Comparison of ENCODE assay signal across 16 cellular contexts in the genomic region with DNA sequence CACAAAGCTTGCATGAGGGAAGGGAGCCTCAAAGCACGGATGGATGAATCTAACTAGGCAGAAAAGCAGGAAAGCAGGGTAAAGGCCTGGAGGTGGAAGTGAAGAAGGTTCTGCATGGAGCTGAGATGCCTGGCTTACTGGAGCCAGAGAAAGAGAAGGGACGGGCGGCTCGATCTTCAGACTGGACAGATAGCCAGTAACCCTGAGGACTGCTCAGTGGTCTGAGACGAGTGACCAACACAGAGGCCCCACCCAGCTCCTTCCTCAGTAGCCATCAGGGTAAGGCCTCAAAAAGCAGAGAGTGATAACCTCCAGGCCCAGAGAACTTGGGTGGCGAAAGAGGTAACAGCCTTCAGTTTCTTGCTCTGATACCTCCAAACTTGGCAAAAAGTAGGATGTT.
"Had no signal": no experiment of that assay in that cellular context is flagged by ENCODE, and none has a peak within 500 bp of the region (broad histone marks: within the 10 kb centered on the region; RNA-seq: fewer than 3 reads in every experiment).

No MANE protein-coding gene starts in this region.

- H3K4me2 ChIP-seq: hepatocyte had no signal

- H3K9me3 Mint-ChIP-seq: activated naive CD4-positive, alpha-beta T cell treated with anti-CD3 and anti-CD28 coated beads for 36 hours; activated T-helper 17 cell treated with anti-CD3 and anti-CD28 coated beads, Interleukin-2, amount 50 U/mL, for 72 hours; naive thymus-derived CD4-positive, alpha-beta T cell; T-cell had no signal

- H3K27ac ChIP-seq: adrenal gland, colonic mucosa, hepatocyte, tibial artery had no signal

- H3K4me3 ChIP-seq: adrenal gland, colonic mucosa, hepatocyte, lung, tibial artery had no signal

- H3K27me3 ChIP-seq: adrenal gland, colonic mucosa, hepatocyte, tibial artery had no signal

- H3K4me3 Mint-ChIP-seq: activated naive CD4-positive, alpha-beta T cell treated with anti-CD3 and anti-CD28 coated beads for 36 hours; activated T-helper 17 cell treated with anti-CD3 and anti-CD28 coated beads, Interleukin-2, amount 50 U/mL, for 72 hours; naive thymus-derived CD4-positive, alpha-beta T cell; T-cell; WTC11 had no signal

- H3K9me3 ChIP-seq: adrenal gland, colonic mucosa, tibial artery had no signal

- DNase-seq: activated CD4-positive, alpha-beta T cell treated with anti-CD3 and anti-CD28 coated beads for 48 hours; activated CD8-positive, alpha-beta memory T cell treated with anti-CD3 and anti-CD28 coated beads for 24 hours; activated naive CD4-positive, alpha-beta T cell treated with anti-CD3 and anti-CD28 coated beads for 36 hours; colonic mucosa; effector CD8-positive, alpha-beta T cell; occipital lobe; stimulated activated CD4-positive, alpha-beta T cell treated with anti-CD3 and anti-CD28 coated beads, Interleukin-15, amount 100 ng/mL, for 24 hours; stimulated activated CD4-positive, alpha-beta T cell treated with anti-CD3 and anti-CD28 coated beads, Interleukin-4, amount 100 ng/mL, for 24 hours; T-cell had no signal

- ATAC-seq: activated T-helper 17 cell treated with anti-CD3 and anti-CD28 coated beads, Interleukin-2, amount 50 U/mL, for 72 hours; naive thymus-derived CD4-positive, alpha-beta T cell; T-cell; WTC11 had no signal

- H3K36me3 ChIP-seq: adrenal gland, colonic mucosa, tibial artery had no signal

- H3K27ac Mint-ChIP-seq: activated naive CD4-positive, alpha-beta T cell treated with anti-CD3 and anti-CD28 coated beads for 36 hours; activated T-helper 17 cell treated with anti-CD3 and anti-CD28 coated beads, Interleukin-2, amount 50 U/mL, for 72 hours; naive thymus-derived CD4-positive, alpha-beta T cell; T-cell; WTC11 had no signal

- H3K27me3 Mint-ChIP-seq: activated T-helper 17 cell treated with anti-CD3 and anti-CD28 coated beads, Interleukin-2, amount 50 U/mL, for 72 hours; naive thymus-derived CD4-positive, alpha-beta T cell; T-cell had no signal

- H2AFZ ChIP-seq: hepatocyte had no signal

- H3K4me1 ChIP-seq: colonic mucosa had no signal
